In genomic region chr20:17614812-17615644, GRCh38 we compare ENCODE assay signal across 11 cellular contexts. TPM values are rescaled to one million over a fixed set of nuclear protein-coding genes. Genes with fewer than 3 reads are reported as not detected.
DNase-seq lines count a peak whose midpoint lies in the region; ATAC-seq, FAIRE-seq and TF ChIP-seq lines count a peak whose summit lies in the region.
"Had no signal": no experiment of that assay in that cellular context is flagged by ENCODE, and none has a peak within 500 bp of the region (broad histone marks: within the 10 kb centered on the region; RNA-seq: fewer than 3 reads in every experiment).

No MANE protein-coding gene starts in this region.

- H3K36me3 ChIP-seq in skeletal muscle tissue (ENCODE audit: control insufficient read depth in 3 of 3, insufficient read depth in 3 of 3, low read length in 3 of 3) = peaks cover 18 to 30% (median 25%) of the 10 kb centered on the region in 3 donors

- peak overlapping the region in 2 of 3 donors; percentile 19 to 22 for H3K4me3 ChIP-seq in skeletal muscle tissue (ENCODE audit: low read length in 3 of 3)

- CTCF ChIA-PET in T-cell (lab: Charles Lee) = no interaction called here

- no peak overlapping the region for H3K27ac ChIP-seq in skeletal muscle tissue (ENCODE audit: low read depth, low read length)

- H3K4me3 Mint-ChIP-seq in T-cell = no peak overlapping the region

- no peaks in the 10 kb centered on the region for H3K27me3 ChIP-seq in skeletal muscle tissue (ENCODE audit: control insufficient read depth in 3 of 3, insufficient read depth in 3 of 3, low read length in 3 of 3)

- peaks cover 15% of the 10 kb centered on the region for H3K36me3 Mint-ChIP-seq in T-cell

- TF ChIP-seq POLR2A in GM12891 (IDR thresholded peaks at IDR 0.05; ENCODE audit: low read depth, low read length) = no peak

- H3K9ac ChIP-seq in skeletal muscle tissue (ENCODE audit: low read depth in 1 of 3, low read length in 3 of 3) = peak overlapping the region in 2 of 3 donors; percentile 14 to 33

- peak; percentile 5 for DNase-seq in GM12891 (ENCODE audit: insufficient read length, low spot score)
- peak in 1 of 34 experiments; percentile 11 for DNase-seq in T-cell
- peak; percentile 6 for DNase-seq in iPS-NIHi7 (ENCODE audit: extremely low spot score)
- no peak for DNase-seq in GM19238 (ENCODE audit: insufficient read length, low spot score)
- DNase-seq in NCI-H187 treated with DMSO at 0.1 percent for 48 hours (lab: John Stamatoyannopoulos, UW) = no peak
- no peak for DNase-seq in NCI-H1092 treated with DMSO at 0.1 percent for 48 hours (lab: John Stamatoyannopoulos, UW)
- DNase-seq: effector memory CD8-positive, alpha-beta T cell; kidney glomerular epithelial cell had no signal

- H3K27me3 Mint-ChIP-seq in T-cell = no peaks in the 10 kb centered on the region
- H3K27me3 Mint-ChIP-seq: effector memory CD8-positive, alpha-beta T cell had no signal

- ATAC-seq in T-cell (replicated peaks in 1 of 4) (no peak), GM18909 (IDR thresholded peaks at IDR 0.05; ENCODE audit: poor library complexity, unreplicated experiment) (no peak)
- ATAC-seq: effector memory CD8-positive, alpha-beta T cell had no signal

- no peaks in the 10 kb centered on the region for H3K9me3 ChIP-seq in skeletal muscle tissue (ENCODE audit: control insufficient read depth in 3 of 3, low read length in 3 of 3)

- H3K9me3 Mint-ChIP-seq in T-cell = no peaks in the 10 kb centered on the region
- H3K9me3 Mint-ChIP-seq: effector memory CD8-positive, alpha-beta T cell had no signal

- H3K27ac Mint-ChIP-seq in T-cell = peak overlapping the region; percentile 31 to 59

- no peak for FAIRE-seq in GM12891 (lab: Jason Lieb, UNC)
- FAIRE-seq: urothelium cell line had no signal

- POLR2A ChIA-PET in T-cell (lab: Charles Lee) = no interaction called here

- peaks cover 23 to 30% (median 27%) of the 10 kb centered on the region in 3 donors for H3K4me1 Mint-ChIP-seq in T-cell

- H3K4me1 ChIP-seq in skeletal muscle tissue (ENCODE audit: control insufficient read depth in 3 of 3, insufficient read depth in 3 of 3, low read length in 3 of 3) = peaks cover 17 to 40% (median 31%) of the 10 kb centered on the region in 3 donors

TF ChIP-seq in GM12891, 5 proteins besides CTCF, POLR2A, EP300 and RAD21:
- TF ChIP-seq PAX5 (IDR thresholded peaks at IDR 0.05; ENCODE audit: insufficient read depth, low read length, severe bottlenecking) = no peak
- TF ChIP-seq SPI1 (IDR thresholded peaks at IDR 0.05; ENCODE audit: low read depth, low read length) = no peak
- TF ChIP-seq POU2F2 (IDR thresholded peaks at IDR 0.05; ENCODE audit: low read depth, low read length) = no peak
- no peak for TF ChIP-seq TAF1 (IDR thresholded peaks at IDR 0.05; ENCODE audit: low read depth, low read length)
- no peak for TF ChIP-seq POLR2AphosphoS5 (IDR thresholded peaks at IDR 0.05; ENCODE audit: low read depth, low read length)
TF ChIP-seq in GM12891: peak in this region for 0.

RNA-seq across cellular contexts. Expression of gene DSTN, which starts 45.2 kb away (rescaled TPM):
- 61.6 TPM for polyA plus RNA-seq in GM12891 (2012; ENCODE audit: low read depth, missing spikeins)
- total RNA-seq in T-cell = 10 to 100 TPM; 36.3 to 41.7 (median 41.3) TPM
- 104 TPM for total RNA-seq in skeletal muscle tissue

Comparison
In these comparisons a context has a peak if more than half of its experiments do, and no peak if none do; other contexts are left out.
1. DNase-seq: peak in GM12891 (single experiment) and iPS-NIHi7 (single experiment); none in GM19238 (single experiment), NCI-H187 treated with DMSO at 0.1 percent for 48 hours (single experiment) and NCI-H1092 treated with DMSO at 0.1 percent for 48 hours (single experiment).